1 cellular context compared by ENCODE assay signal in genomic region chr7:100152404-100152803, GRCh38.
A peak's percentile ranks its signal among the peaks of the same experiment; 100 is the strongest.
TF ChIP-seq lines count a peak whose summit lies in the region.

No MANE protein-coding gene starts in this region.

TF ChIP-seq in K562, 482 proteins besides CTCF, POLR2A, EP300 and RAD21 (continued from another document and continues in another):
- TF ChIP-seq ZBTB40 (IDR thresholded peaks at IDR 0.05) (peak; percentile 63; the same call in 1 of the 2 replicates), ZBTB40 (CRISPR knock-in tag; IDR thresholded peaks at IDR 0.05) (no peak), CREBBP (IDR thresholded peaks at IDR 0.05; ENCODE audit: low read depth, low read length) (no peak), JUND (IDR thresholded peaks at IDR 0.05; ENCODE audit: borderline replicate concordance, low read depth, low read length) (0 out of 2 replicates have a peak, but pooled peaks have one; percentile 24), JUND (tag; IDR thresholded peaks at IDR 0.05; ENCODE audit: borderline replicate concordance, low read depth, low read length) (peak; percentile 35; the same call in 1 of the 3 replicates), E2F6 (IDR thresholded peaks at IDR 0.05; ENCODE audit: borderline replicate concordance in 1 of 2, extremely low read depth in 1 of 2, insufficient read depth in 1 of 2, insufficient read length in 1 of 2, low read depth in 1 of 2, low read length in 1 of 2, poor library complexity in 1 of 2, severe bottlenecking in 1 of 2) (no peak), HDAC1 (IDR thresholded peaks at IDR 0.05) (0 out of 4 replicates have a peak, but pooled peaks of 1 of the 2 experiments have one; percentile 18), SPI1 (IDR thresholded peaks at IDR 0.05; ENCODE audit: borderline replicate concordance, low read depth, low read length) (peak; percentile 100), ELF1 (tag; IDR thresholded peaks at IDR 0.05) (peak; percentile 64; the same call in 1 of the 2 replicates), SRSF9 (IDR thresholded peaks at IDR 0.05; ENCODE audit: borderline replicate concordance, low read depth, low read length) (no peak), CREB5 (CRISPR knock-in tag; IDR thresholded peaks at IDR 0.05) (no peak), CTCFL (IDR thresholded peaks at IDR 0.05; ENCODE audit: borderline replicate concordance, insufficient read depth, low read depth, low read length, poor library complexity, severe bottlenecking) (no peak), DPF2 (IDR thresholded peaks at IDR 0.05) (peak; percentile 30; the same call in 1 of the 2 replicates), EWSR1 (IDR thresholded peaks at IDR 0.05; ENCODE audit: borderline replicate concordance, low read depth, partially characterized antibody) (no peak), ETV6 (IDR thresholded peaks at IDR 0.05; ENCODE audit: borderline replicate concordance in 1 of 2, low read depth in 2 of 2, low read length in 1 of 2) (peak; percentile 73 to 92; a peak in 3 of 4 replicates), ETV6 (CRISPR knock-in tag; IDR thresholded peaks at IDR 0.05; ENCODE audit: borderline replicate concordance) (no peak), KLF1 (tag; IDR thresholded peaks at IDR 0.05) (no peak), ZC3H4 (CRISPR knock-in tag; IDR thresholded peaks at IDR 0.05; ENCODE audit: borderline replicate concordance) (no peak), POLR2AphosphoS2 (IDR thresholded peaks at IDR 0.05; ENCODE audit: low read length) (peak; percentile 31; the same call in 1 of the 2 replicates), NFXL1 (CRISPR knock-in tag; IDR thresholded peaks at IDR 0.05) (no peak), MNT (conservative IDR thresholded peaks at IDR 0.05) (0 out of 4 replicates have a peak, but pooled peaks of 1 of the 2 experiments have one; percentile 19), MTA1 (IDR thresholded peaks at IDR 0.05; ENCODE audit: borderline replicate concordance) (peak; percentile 68; the same call in 1 of the 2 replicates), POLR2G (IDR thresholded peaks at IDR 0.05; ENCODE audit: low read depth, low read length) (no peak), RREB1 (CRISPR knock-in tag; IDR thresholded peaks at IDR 0.05) (no peak), ZNF311 (CRISPR knock-in tag; IDR thresholded peaks at IDR 0.05) (no peak), ZBTB12 (CRISPR knock-in tag; IDR thresholded peaks at IDR 0.05) (no peak), ZNF324 (CRISPR knock-in tag; IDR thresholded peaks at IDR 0.05) (no peak), CBX3 (IDR thresholded peaks at IDR 0.05; ENCODE audit: borderline replicate concordance in 1 of 2, low read length in 2 of 2) (no peak), STAG1 (CRISPR knock-in tag; IDR thresholded peaks at IDR 0.05; ENCODE audit: borderline replicate concordance) (no peak)
